In the genomic region with DNA sequence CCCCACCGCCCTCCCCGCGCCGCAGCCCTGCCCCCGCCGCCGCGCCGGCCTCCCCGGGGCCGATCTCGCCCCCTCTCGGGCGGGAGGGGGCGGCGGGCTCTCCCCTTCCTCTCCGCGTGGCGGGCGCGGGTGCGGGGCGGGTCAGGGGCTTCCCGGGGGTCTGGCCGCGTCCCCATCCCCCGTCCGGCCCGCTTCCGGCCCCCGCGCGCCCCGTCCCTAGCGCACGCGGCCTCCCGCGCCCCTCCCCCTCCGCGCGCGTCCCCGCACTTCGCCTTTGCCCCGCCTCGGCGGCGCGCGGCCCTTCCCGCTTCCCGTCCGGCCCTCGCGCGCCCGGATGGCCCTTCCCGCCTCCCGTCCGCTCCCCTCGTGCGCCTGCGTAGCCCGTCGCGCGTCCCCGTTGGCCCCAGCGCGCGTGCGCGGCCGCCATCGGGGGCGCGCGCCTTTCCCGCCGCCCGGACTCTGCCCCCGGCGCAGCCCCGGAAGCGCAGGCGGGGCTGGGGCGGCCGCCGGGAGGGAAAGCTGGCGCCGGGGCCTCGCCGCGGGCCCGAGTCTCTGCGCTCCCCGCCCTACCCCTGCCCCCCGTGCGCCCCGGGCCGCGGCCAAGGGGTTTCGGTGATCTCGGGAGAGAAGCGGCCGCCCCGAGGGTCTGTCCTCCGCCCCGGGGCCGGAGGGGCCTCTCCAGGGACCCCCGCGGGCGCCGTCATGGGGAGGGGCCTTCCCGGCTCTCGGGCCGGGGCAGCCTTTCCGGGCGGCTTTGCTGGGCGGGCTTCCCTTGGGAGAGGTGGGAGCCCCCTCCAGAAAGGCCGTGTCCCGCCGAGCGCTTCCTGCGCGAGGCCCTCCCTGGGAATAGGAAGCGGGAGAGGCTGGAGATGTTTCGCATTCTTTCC, we compare ENCODE assay signal across 1 cellular context.
TF ChIP-seq lines count a peak whose summit lies in the region.

No MANE protein-coding gene starts in this region.

TF ChIP-seq in HepG2, 621 proteins besides CTCF, POLR2A, EP300 and RAD21 (continued from another document):
- TF ChIP-seq FLYWCH1 (CRISPR knock-in tag; IDR thresholded peaks at IDR 0.05): no peak
- TF ChIP-seq JARID2 (CRISPR knock-in tag; IDR thresholded peaks at IDR 0.05; ENCODE audit: insufficient replicate concordance): no peak
- TF ChIP-seq CEBPB (IDR thresholded peaks at IDR 0.05; ENCODE audit: borderline replicate concordance, low read depth, low read length): no peak
- TF ChIP-seq ZNF292 (CRISPR knock-in tag; IDR thresholded peaks at IDR 0.05; ENCODE audit: borderline replicate concordance, low read depth): no peak
- no peak for TF ChIP-seq ZFAT (CRISPR knock-in tag; conservative IDR thresholded peaks at IDR 0.05)
- TF ChIP-seq, protein P1, sequence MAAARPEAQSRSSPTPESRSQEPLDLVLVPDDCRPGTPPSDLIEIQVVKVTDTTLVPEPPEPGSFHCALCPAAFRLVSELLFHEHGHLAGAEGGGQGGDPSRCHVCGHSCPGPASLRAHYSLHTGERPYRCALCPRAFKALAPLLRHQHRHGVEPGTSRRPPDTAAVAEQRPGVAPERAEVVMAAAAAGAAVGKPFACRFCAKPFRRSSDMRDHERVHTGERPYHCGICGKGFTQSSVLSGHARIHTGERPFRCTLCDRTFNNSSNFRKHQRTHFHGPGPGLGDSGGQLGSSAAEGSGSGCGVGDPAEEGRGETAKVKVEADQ (CRISPR knock-in tag; IDR thresholded peaks at IDR 0.05; ENCODE audit: borderline replicate concordance): no peak; the same call in 1 of the 2 replicates
- TF ChIP-seq, protein P2, sequence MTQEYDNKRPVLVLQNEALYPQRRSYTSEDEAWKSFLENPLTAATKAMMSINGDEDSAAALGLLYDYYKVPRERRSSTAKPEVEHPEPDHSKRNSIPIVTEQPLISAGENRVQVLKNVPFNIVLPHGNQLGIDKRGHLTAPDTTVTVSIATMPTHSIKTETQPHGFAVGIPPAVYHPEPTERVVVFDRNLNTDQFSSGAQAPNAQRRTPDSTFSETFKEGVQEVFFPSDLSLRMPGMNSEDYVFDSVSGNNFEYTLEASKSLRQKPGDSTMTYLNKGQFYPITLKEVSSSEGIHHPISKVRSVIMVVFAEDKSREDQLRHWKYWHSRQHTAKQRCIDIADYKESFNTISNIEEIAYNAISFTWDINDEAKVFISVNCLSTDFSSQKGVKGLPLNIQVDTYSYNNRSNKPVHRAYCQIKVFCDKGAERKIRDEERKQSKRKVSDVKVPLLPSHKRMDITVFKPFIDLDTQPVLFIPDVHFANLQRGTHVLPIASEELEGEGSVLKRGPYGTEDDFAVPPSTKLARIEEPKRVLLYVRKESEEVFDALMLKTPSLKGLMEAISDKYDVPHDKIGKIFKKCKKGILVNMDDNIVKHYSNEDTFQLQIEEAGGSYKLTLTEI (CRISPR knock-in tag; conservative IDR thresholded peaks at IDR 0.05): no peak
- TF ChIP-seq GTF2F1 (IDR thresholded peaks at IDR 0.05; ENCODE audit: low read length): no peak
- TF ChIP-seq MAZ (IDR thresholded peaks at IDR 0.05; ENCODE audit: borderline replicate concordance, low read depth, low read length): no peak; the same call in 1 of the 2 replicates
- peak; percentile 91 for TF ChIP-seq MAZ (CRISPR knock-in tag; IDR thresholded peaks at IDR 0.05; ENCODE audit: low read depth)
- TF ChIP-seq TMF1 (CRISPR knock-in tag; IDR thresholded peaks at IDR 0.05; ENCODE audit: low read depth): peak; percentile 62; the same call in 1 of the 2 replicates
- peak; percentile 28 for TF ChIP-seq ZFX (CRISPR knock-in tag; IDR thresholded peaks at IDR 0.05; ENCODE audit: low read depth)
- no peak for TF ChIP-seq SMC3 (IDR thresholded peaks at IDR 0.05; ENCODE audit: low read length)
- TF ChIP-seq, protein P3, sequence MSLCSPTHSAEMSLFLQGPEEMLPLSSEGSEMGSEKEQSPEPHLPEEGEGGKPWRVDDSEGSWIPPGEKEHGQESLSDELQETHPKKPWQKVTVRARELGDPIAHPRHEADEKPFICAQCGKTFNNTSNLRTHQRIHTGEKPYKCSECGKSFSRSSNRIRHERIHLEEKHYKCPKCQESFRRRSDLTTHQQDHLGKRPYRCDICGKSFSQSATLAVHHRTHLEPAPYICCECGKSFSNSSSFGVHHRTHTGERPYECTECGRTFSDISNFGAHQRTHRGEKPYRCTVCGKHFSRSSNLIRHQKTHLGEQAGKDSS (CRISPR knock-in tag; IDR thresholded peaks at IDR 0.05; ENCODE audit: borderline replicate concordance, low read depth): no peak
- TF ChIP-seq, protein P4, sequence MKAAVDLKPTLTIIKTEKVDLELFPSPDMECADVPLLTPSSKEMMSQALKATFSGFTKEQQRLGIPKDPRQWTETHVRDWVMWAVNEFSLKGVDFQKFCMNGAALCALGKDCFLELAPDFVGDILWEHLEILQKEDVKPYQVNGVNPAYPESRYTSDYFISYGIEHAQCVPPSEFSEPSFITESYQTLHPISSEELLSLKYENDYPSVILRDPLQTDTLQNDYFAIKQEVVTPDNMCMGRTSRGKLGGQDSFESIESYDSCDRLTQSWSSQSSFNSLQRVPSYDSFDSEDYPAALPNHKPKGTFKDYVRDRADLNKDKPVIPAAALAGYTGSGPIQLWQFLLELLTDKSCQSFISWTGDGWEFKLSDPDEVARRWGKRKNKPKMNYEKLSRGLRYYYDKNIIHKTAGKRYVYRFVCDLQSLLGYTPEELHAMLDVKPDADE (CRISPR knock-in tag; IDR thresholded peaks at IDR 0.05): no peak
- no peak for TF ChIP-seq TCF7L2 (IDR thresholded peaks at IDR 0.05; ENCODE audit: low read depth, low read length)
- no peak for TF ChIP-seq TGIF2 (CRISPR knock-in tag; IDR thresholded peaks at IDR 0.05)
- TF ChIP-seq, protein P5, sequence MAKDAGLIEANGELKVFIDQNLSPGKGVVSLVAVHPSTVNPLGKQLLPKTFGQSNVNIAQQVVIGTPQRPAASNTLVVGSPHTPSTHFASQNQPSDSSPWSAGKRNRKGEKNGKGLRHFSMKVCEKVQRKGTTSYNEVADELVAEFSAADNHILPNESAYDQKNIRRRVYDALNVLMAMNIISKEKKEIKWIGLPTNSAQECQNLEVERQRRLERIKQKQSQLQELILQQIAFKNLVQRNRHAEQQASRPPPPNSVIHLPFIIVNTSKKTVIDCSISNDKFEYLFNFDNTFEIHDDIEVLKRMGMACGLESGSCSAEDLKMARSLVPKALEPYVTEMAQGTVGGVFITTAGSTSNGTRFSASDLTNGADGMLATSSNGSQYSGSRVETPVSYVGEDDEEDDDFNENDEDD (CRISPR knock-in tag; IDR thresholded peaks at IDR 0.05; ENCODE audit: borderline replicate concordance): peak; percentile 94
- no peak for TF ChIP-seq JDP2 (CRISPR knock-in tag; IDR thresholded peaks at IDR 0.05; ENCODE audit: borderline replicate concordance)
- TF ChIP-seq, protein P6, sequence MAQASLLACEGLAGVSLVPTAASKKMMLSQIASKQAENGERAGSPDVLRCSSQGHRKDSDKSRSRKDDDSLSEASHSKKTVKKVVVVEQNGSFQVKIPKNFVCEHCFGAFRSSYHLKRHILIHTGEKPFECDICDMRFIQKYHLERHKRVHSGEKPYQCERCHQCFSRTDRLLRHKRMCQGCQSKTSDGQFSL (CRISPR knock-in tag; IDR thresholded peaks at IDR 0.05): no peak
- TF ChIP-seq SP4 (CRISPR knock-in tag; IDR thresholded peaks at IDR 0.05): no peak; the same call in 1 of the 2 replicates
- TF ChIP-seq, protein P7, sequence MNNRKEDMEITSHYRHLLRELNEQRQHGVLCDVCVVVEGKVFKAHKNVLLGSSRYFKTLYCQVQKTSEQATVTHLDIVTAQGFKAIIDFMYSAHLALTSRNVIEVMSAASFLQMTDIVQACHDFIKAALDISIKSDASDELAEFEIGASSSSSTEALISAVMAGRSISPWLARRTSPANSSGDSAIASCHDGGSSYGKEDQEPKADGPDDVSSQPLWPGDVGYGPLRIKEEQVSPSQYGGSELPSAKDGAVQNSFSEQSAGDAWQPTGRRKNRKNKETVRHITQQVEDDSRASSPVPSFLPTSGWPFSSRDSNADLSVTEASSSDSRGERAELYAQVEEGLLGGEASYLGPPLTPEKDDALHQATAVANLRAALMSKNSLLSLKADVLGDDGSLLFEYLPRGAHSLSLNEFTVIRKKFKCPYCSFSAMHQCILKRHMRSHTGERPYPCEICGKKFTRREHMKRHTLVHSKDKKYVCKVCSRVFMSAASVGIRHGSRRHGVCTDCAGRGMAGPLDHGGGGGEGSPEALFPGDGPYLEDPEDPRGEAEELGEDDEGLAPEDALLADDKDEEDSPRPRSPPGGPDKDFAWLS (CRISPR knock-in tag; IDR thresholded peaks at IDR 0.05; ENCODE audit: borderline replicate concordance): no peak
- no peak for TF ChIP-seq ESRRA (CRISPR knock-in tag; IDR thresholded peaks at IDR 0.05; ENCODE audit: low read depth)
- no peak for TF ChIP-seq ZSCAN25 (CRISPR knock-in tag; IDR thresholded peaks at IDR 0.05)
- no peak for TF ChIP-seq MEIS2 (CRISPR knock-in tag; IDR thresholded peaks at IDR 0.05)
- TF ChIP-seq CHD2 (IDR thresholded peaks at IDR 0.05; ENCODE audit: low read depth, low read length): no peak
- no peak for TF ChIP-seq ZNF549 (CRISPR knock-in tag; IDR thresholded peaks at IDR 0.05)
- TF ChIP-seq, protein P8, sequence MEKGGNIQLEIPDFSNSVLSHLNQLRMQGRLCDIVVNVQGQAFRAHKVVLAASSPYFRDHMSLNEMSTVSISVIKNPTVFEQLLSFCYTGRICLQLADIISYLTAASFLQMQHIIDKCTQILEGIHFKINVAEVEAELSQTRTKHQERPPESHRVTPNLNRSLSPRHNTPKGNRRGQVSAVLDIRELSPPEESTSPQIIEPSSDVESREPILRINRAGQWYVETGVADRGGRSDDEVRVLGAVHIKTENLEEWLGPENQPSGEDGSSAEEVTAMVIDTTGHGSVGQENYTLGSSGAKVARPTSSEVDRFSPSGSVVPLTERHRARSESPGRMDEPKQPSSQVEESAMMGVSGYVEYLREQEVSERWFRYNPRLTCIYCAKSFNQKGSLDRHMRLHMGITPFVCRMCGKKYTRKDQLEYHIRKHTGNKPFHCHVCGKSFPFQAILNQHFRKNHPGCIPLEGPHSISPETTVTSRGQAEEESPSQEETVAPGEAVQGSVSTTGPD (CRISPR knock-in tag; IDR thresholded peaks at IDR 0.05): no peak
- no peak for TF ChIP-seq ZNF557 (CRISPR knock-in tag; IDR thresholded peaks at IDR 0.05)
- no peak for TF ChIP-seq ZNF773 (CRISPR knock-in tag; IDR thresholded peaks at IDR 0.05; ENCODE audit: borderline replicate concordance)
- no peak for TF ChIP-seq ZBTB21 (CRISPR knock-in tag; IDR thresholded peaks at IDR 0.05)
